In the genomic region with DNA sequence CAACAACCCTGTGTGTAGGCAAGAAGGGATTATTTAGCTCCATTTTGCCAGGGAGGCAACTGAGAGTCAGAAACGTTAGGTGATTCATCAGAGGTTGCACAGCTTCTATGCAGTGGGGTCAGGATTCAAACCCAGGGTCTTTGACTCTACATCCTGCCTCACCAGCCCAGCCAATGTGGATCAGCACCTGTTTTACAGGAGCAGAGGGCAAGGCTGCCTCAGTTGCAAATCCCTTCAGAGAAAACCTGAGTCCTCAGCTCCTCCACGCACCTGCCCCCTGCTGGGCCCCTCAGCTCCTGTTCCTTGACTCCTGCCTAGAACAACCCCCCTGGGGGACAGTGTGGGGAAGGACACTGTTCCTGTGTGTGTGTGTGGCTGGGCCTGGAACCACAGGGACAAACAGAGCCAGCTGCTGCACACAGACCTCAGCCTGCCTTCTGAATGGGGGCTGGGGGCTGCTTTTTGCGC, we compare ENCODE assay signal across 12 cellular contexts.
DNase-seq lines count a peak whose midpoint lies in the region; ATAC-seq, FAIRE-seq and TF ChIP-seq lines count a peak whose summit lies in the region.
"Had no signal": no experiment of that assay in that cellular context is flagged by ENCODE, and none has a peak within 500 bp of the region (broad histone marks: within the 10 kb centered on the region; RNA-seq: fewer than 3 reads in every experiment).

No MANE protein-coding gene starts in this region.

- peak; percentile 86 to 87 for ATAC-seq in A549
- no peak for ATAC-seq in GM19395 (IDR thresholded peaks at IDR 0.05; ENCODE audit: unreplicated experiment)
- no peak for ATAC-seq in GM19023 (IDR thresholded peaks at IDR 0.05; ENCODE audit: unreplicated experiment)

- no peaks in the 10 kb centered on the region for H4K20me1 ChIP-seq in OCI-LY3 (ENCODE audit: insufficient read depth, low read length)

- POLR2A ChIA-PET in A549 (lab: Yijun Ruan, JAX): no interaction called here

- DNase-seq in A549 (ENCODE audit: low read depth in 1 of 2, low spot score in 1 of 2): peak; percentile 48 to 53
- peak; percentile 75 for DNase-seq in ELF-1 (ENCODE audit: low read depth, low spot score)
- no peak for DNase-seq in fibroblast of villous mesenchyme (ENCODE audit: low read depth)
- DNase-seq in GM12892 (ENCODE audit: insufficient read length): no peak
- DNase-seq in T-helper 9 cell: no peak
- DNase-seq: NK-92 treated with Interleukin-12 subunit alpha and Interleukin-12 subunit beta, amount 100 ng/mL, for 24 hours; stimulated activated naive B cell treated with anti-CD40 and anti-IgM and Interleukin-4, amounts not matched to agents 10 μg/mL and 1 μg/mL and 100 μg/mL, for 72 hours had no signal

- 49% methylated on average over 2 of the region's 3 CpGs for WGBS in A549 (ENCODE audit: missing lambda C conversion rate)

- TF ChIP-seq CTCF in A549 (IDR thresholded peaks at IDR 0.05): no peak
- peak; percentile 27 for TF ChIP-seq CTCF in OCI-LY3 (IDR thresholded peaks at IDR 0.05; ENCODE audit: low read depth, low read length)
- TF ChIP-seq CTCF in fibroblast of villous mesenchyme (IDR thresholded peaks at IDR 0.05; ENCODE audit: insufficient read depth, low read depth, low read length): peak; percentile 26

- H3K36me3 ChIP-seq in OCI-LY3 (replicated peaks; ENCODE audit: low read depth, low read length): no peaks in the 10 kb centered on the region
- H3K36me3 ChIP-seq: ovary had no signal

- H3K27ac ChIP-seq in A549 (peak overlapping the region in 1 of 2 experiments; percentile 42; a peak in 2 of 6 replicates), OCI-LY3 (ENCODE audit: low read length) (no peak overlapping the region)
- H3K27ac ChIP-seq: epithelial cell of prostate, ovary had no signal

- H3K4me2 ChIP-seq in A549: peak overlapping the region; percentile 49
- H3K4me2 ChIP-seq in OCI-LY3 (ENCODE audit: low read length): no peak overlapping the region

- no peaks in the 10 kb centered on the region for H3K79me2 ChIP-seq in OCI-LY3 (ENCODE audit: low read length)

- H3K4me1 ChIP-seq in A549: peaks cover 50% of the 10 kb centered on the region
- H3K4me1 ChIP-seq in OCI-LY3 (ENCODE audit: low read length): no peaks in the 10 kb centered on the region

- H3K27me3 ChIP-seq in OCI-LY3 (ENCODE audit: low read depth, low read length): peaks cover 50% of the 10 kb centered on the region
- H3K27me3 ChIP-seq: ovary had no signal

- H3K4me3 ChIP-seq in A549 (no peak overlapping the region), OCI-LY3 (ENCODE audit: low read length) (no peak overlapping the region), fibroblast of villous mesenchyme (ENCODE audit: low read depth, low read length) (no peak overlapping the region)
- H3K4me3 ChIP-seq: ovary had no signal

- H3K9me3 ChIP-seq in A549 (no peaks in the 10 kb centered on the region), OCI-LY3 (ENCODE audit: insufficient read depth, low read length) (no peaks in the 10 kb centered on the region)
- H3K9me3 ChIP-seq: ovary had no signal

- no peak overlapping the region for H2AFZ ChIP-seq in OCI-LY3 (ENCODE audit: low read depth, low read length)

- TF ChIP-seq POLR2A in A549 (IDR thresholded peaks at IDR 0.05; ENCODE audit: low read length): no peak
- TF ChIP-seq POLR2A in GM12892 (IDR thresholded peaks at IDR 0.05; ENCODE audit: low read depth, low read length): no peak

- TF ChIP-seq EP300 in A549 (IDR thresholded peaks at IDR 0.05): no peak

- CTCF ChIA-PET in A549 (lab: Yijun Ruan, JAX): interaction anchor here (0.8 to 7.8 kb wide), 12 partner anchors 9 to 232 kb away, joined by 3 to 42 read pairs (median 4); no protein-coding TSS in a partner anchor

- FAIRE-seq in A549 (lab: Jason Lieb, UNC): no peak
- FAIRE-seq in GM12892 (lab: Jason Lieb, UNC): no peak

- peak in 1 of 2 experiments; percentile 12; a peak in 1 of 5 replicates for TF ChIP-seq RAD21 in A549 (conservative IDR thresholded peaks at IDR 0.05 in 1 of 2, IDR thresholded peaks at IDR 0.05 in 1 of 2)

- no peak overlapping the region for H3K9ac ChIP-seq in OCI-LY3 (ENCODE audit: low read length)

TF ChIP-seq in A549, 52 proteins besides CTCF, POLR2A, EP300 and RAD21:
- TF ChIP-seq CHD4 (IDR thresholded peaks at IDR 0.05; ENCODE audit: borderline replicate concordance) (no peak), HEYL (CRISPR knock-in tag; IDR thresholded peaks at IDR 0.05) (no peak), TP53 (CRISPR knock-in tag; IDR thresholded peaks at IDR 0.05) (no peak), TFCP2L1 (CRISPR knock-in tag; IDR thresholded peaks at IDR 0.05) (no peak), ESRRA (IDR thresholded peaks at IDR 0.05; ENCODE audit: borderline replicate concordance, low read length) (no peak), SMC3 (IDR thresholded peaks at IDR 0.05) (no peak)

Comparison
In these comparisons a context has a peak if more than half of its experiments do, and no peak if none do; other contexts are left out.
1. ATAC-seq: peak in A549 (2 of 2); none in GM19395 (single experiment) and GM19023 (single experiment).
2. DNase-seq: peak in A549 (2 of 2) and ELF-1 (single experiment); none in fibroblast of villous mesenchyme (single experiment), GM12892 (single experiment) and T-helper 9 cell (single experiment).